8 cellular contexts compared by ENCODE assay signal in genomic region chr2:157327621-157328102, GRCh38. TPM values are rescaled to one million over a fixed set of nuclear protein-coding genes. Genes with fewer than 3 reads are reported as not detected.
DNase-seq lines count a peak whose midpoint lies in the region; ATAC-seq and TF ChIP-seq lines count a peak whose summit lies in the region.

No MANE protein-coding gene starts in this region.

- H2AFZ ChIP-seq in neural progenitor cell (replicated peaks), result no peak overlapping the region

- peaks cover 62% of the 10 kb centered on the region for H3K4me1 Mint-ChIP-seq in activated T-cell treated with anti-CD3 and anti-CD28 coated beads, Interleukin-2, amount 50 U/mL, for 72 hours (ENCODE audit: low read depth)
- peaks cover 23% of the 10 kb centered on the region for H3K4me1 Mint-ChIP-seq in neural progenitor cell

- peaks cover 36% of the 10 kb centered on the region for H3K4me1 ChIP-seq in neural progenitor cell

- H3K36me3 ChIP-seq in neural progenitor cell, result no peaks in the 10 kb centered on the region

- no peaks in the 10 kb centered on the region for H3K27me3 Mint-ChIP-seq in activated T-cell treated with anti-CD3 and anti-CD28 coated beads, Interleukin-2, amount 50 U/mL, for 72 hours (ENCODE audit: low read depth)
- no peaks in the 10 kb centered on the region for H3K27me3 Mint-ChIP-seq in neural progenitor cell (ENCODE audit: insufficient read depth, low read depth)

- H3K27me3 ChIP-seq in neural progenitor cell, result no peaks in the 10 kb centered on the region

- H3K27ac ChIP-seq in neural progenitor cell (no peak overlapping the region), substantia nigra (ENCODE audit: low read depth, low read length, poor library complexity, severe bottlenecking) (peak overlapping the region; percentile 97)

- H3F3A ChIP-seq in neural progenitor cell (ENCODE audit: low read depth), result peaks cover 21% of the 10 kb centered on the region

- H3K4me3 Mint-ChIP-seq in activated T-cell treated with anti-CD3 and anti-CD28 coated beads, Interleukin-2, amount 50 U/mL, for 72 hours, result peak overlapping the region; percentile 66 to 88
- no peak overlapping the region for H3K4me3 Mint-ChIP-seq in neural progenitor cell

- H3K9me3 Mint-ChIP-seq in activated T-cell treated with anti-CD3 and anti-CD28 coated beads, Interleukin-2, amount 50 U/mL, for 72 hours, result no peaks in the 10 kb centered on the region
- H3K9me3 Mint-ChIP-seq in neural progenitor cell, result no peaks in the 10 kb centered on the region

- DNase-seq in DMS153 treated with DMSO at 0.1 percent for 48 hours (lab: John Stamatoyannopoulos, UW; ENCODE audit: unreplicated experiment), result peak; percentile 79
- DNase-seq in HUDEP-2 (lab: John Stamatoyannopoulos, UW; ENCODE audit: unreplicated experiment in 76 of 76), result peak in 70 of 76 experiments; percentile 7 to 84 (median 57)
- peak; percentile 88 to 90 for DNase-seq in activated T-cell treated with anti-CD3 and anti-CD28 coated beads, Interleukin-2, amount 50 U/mL, for 72 hours
- DNase-seq in fibroblast of peridontal ligament (ENCODE audit: extremely low read depth), result peak; percentile 84
- DNase-seq in neural progenitor cell (ENCODE audit: low spot score), result peak; percentile 87
- peak; percentile 6 to 94 (median 76) for DNase-seq in substantia nigra (lab: John Stamatoyannopoulos, UW)

- H3K36me3 Mint-ChIP-seq in activated T-cell treated with anti-CD3 and anti-CD28 coated beads, Interleukin-2, amount 50 U/mL, for 72 hours (ENCODE audit: insufficient read depth in 2 of 2), result no peaks in the 10 kb centered on the region
- H3K36me3 Mint-ChIP-seq in neural progenitor cell, result no peaks in the 10 kb centered on the region

- peak; percentile 98 for ATAC-seq in GM21526 (IDR thresholded peaks at IDR 0.05; ENCODE audit: low FRiP score, unreplicated experiment)
- peak; percentile 93 to 94 for ATAC-seq in activated T-cell treated with anti-CD3 and anti-CD28 coated beads, Interleukin-2, amount 50 U/mL, for 72 hours (replicated peaks in 1 of 2)

- peak overlapping the region; percentile 5 for H3K4me2 ChIP-seq in neural progenitor cell

- peak; percentile 91 for TF ChIP-seq CTCF in neural progenitor cell (IDR thresholded peaks at IDR 0.05)

- no peaks in the 10 kb centered on the region for H4K20me1 ChIP-seq in neural progenitor cell (ENCODE audit: low read depth)

- H3K79me2 ChIP-seq in neural progenitor cell (ENCODE audit: low read depth), result no peaks in the 10 kb centered on the region

- no peak overlapping the region for H3K9ac ChIP-seq in neural progenitor cell

- peak overlapping the region; percentile 90 for H3K27ac Mint-ChIP-seq in activated T-cell treated with anti-CD3 and anti-CD28 coated beads, Interleukin-2, amount 50 U/mL, for 72 hours
- no peak overlapping the region for H3K27ac Mint-ChIP-seq in neural progenitor cell

- H3K9me3 ChIP-seq in neural progenitor cell (ENCODE audit: low read depth), result no peaks in the 10 kb centered on the region

- no peak overlapping the region for H3K4me3 ChIP-seq in neural progenitor cell

TF ChIP-seq in PFSK-1, 5 proteins besides CTCF, POLR2A, EP300 and RAD21:
- TF ChIP-seq REST (IDR thresholded peaks at IDR 0.05; ENCODE audit: insufficient read depth in 1 of 2, low read depth in 2 of 2, low read length in 2 of 2) (no peak), SIN3A (IDR thresholded peaks at IDR 0.05; ENCODE audit: borderline replicate concordance, insufficient read depth, low read length) (no peak), TAF1 (IDR thresholded peaks at IDR 0.05; ENCODE audit: borderline replicate concordance, insufficient read depth, low read length) (no peak), FOXP2 (optimal IDR thresholded peaks at IDR 0.05; ENCODE audit: borderline replicate concordance, extremely low read depth, extremely low read length, insufficient read depth) (peak; percentile 14), POLR2AphosphoS5 (IDR thresholded peaks at IDR 0.05; ENCODE audit: low read depth, low read length) (no peak)

RNA-seq across cellular contexts. Expression of gene ERMN, which starts 2.0 kb away (rescaled TPM):
- not detected for polyA plus RNA-seq in PFSK-1 (2012; ENCODE audit: insufficient read length, low read depth)
- total RNA-seq in activated T-cell treated with anti-CD3 and anti-CD28 coated beads, Interleukin-2, amount 50 U/mL, for 72 hours, result 1 to 10 TPM; 2.8 to 3.5 TPM
- total RNA-seq in neural progenitor cell (ENCODE audit: low replicate concordance), result 1.2 and 2.2 TPM in 2 replicates
